In genomic region chr9:91781906-91782305, GRCh38 we compare ENCODE assay signal across 19 cellular contexts.
DNase-seq lines count a peak whose midpoint lies in the region; ATAC-seq and TF ChIP-seq lines count a peak whose summit lies in the region.
"Had no signal": no experiment of that assay in that cellular context is flagged by ENCODE, and none has a peak within 500 bp of the region (broad histone marks: within the 10 kb centered on the region; RNA-seq: fewer than 3 reads in every experiment).

No MANE protein-coding gene starts in this region.

- no peak for ATAC-seq in T-helper 17 cell
- ATAC-seq in GM19351 (IDR thresholded peaks at IDR 0.05; ENCODE audit: unreplicated experiment) = no peak
- ATAC-seq: CD8-positive, alpha-beta T cell; HepG2 had no signal

- DNase-seq in T-helper 17 cell (no peak), esophagus muscularis mucosa (ENCODE audit: extremely low spot score) (no peak), mesothelial cell of epicardium (ENCODE audit: low spot score in 2 of 2, unreplicated experiment in 2 of 2) (peak in 1 of 2 experiments; percentile 29)
- DNase-seq in stimulated activated CD4-positive, alpha-beta T cell treated with anti-CD3 and anti-CD28 coated beads, Interleukin-4, amount 100 ng/mL, for 24 hours = no peak
- DNase-seq in stimulated activated CD8-positive, alpha-beta memory T cell treated with anti-CD3 and anti-CD28 coated beads, Interleukin-4, amount 100 ng/mL, for 48 hours = no peak
- DNase-seq: Calu3; CD8-positive, alpha-beta T cell; KBM-7; MV-4-11; NCI-H1417; NCI-H187; NCI-H2227 treated with DMSO at 0.1 percent for 48 hours; NCI-H510A treated with DMSO at 0.1 percent for 48 hours; NCI-H774; Right ventricle myocardium superior had no signal

- no peak overlapping the region for H3K4me3 Mint-ChIP-seq in T-helper 17 cell
- H3K4me3 Mint-ChIP-seq in mesothelial cell of epicardium = no peak overlapping the region
- H3K4me3 Mint-ChIP-seq: CD8-positive, alpha-beta T cell had no signal

- H3K4me3 ChIP-seq in esophagus muscularis mucosa (no peak overlapping the region), rectal smooth muscle tissue (ENCODE audit: low read length) (no peak overlapping the region)
- H3K4me3 ChIP-seq: BLaER1 treated with 17β-estradiol and CSF1 and Interleukin-3, amounts not matched to agents 10 nM and 100 nM had no signal

- no peaks in the 10 kb centered on the region for H3K9me3 ChIP-seq in T-helper 17 cell (ENCODE audit: control insufficient read depth, low read length, poor library complexity, severe bottlenecking)
- H3K9me3 ChIP-seq in esophagus muscularis mucosa = no peaks in the 10 kb centered on the region

- H3K27me3 Mint-ChIP-seq in T-helper 17 cell (peaks cover 40% of the 10 kb centered on the region), mesothelial cell of epicardium (ENCODE audit: low read depth) (no peaks in the 10 kb centered on the region)

- H3K27ac ChIP-seq in esophagus muscularis mucosa (replicated peaks in 1 of 4) (peak overlapping the region; percentile 69 to 78 (median 72)), rectal smooth muscle tissue (ENCODE audit: low read depth, low read length) (peak overlapping the region; percentile 42)
- H3K27ac ChIP-seq: BLaER1 treated with 17β-estradiol and CSF1 and Interleukin-3, amounts not matched to agents 10 nM and 100 nM had no signal

- intact Hi-C loops in esophagus muscularis mucosa (cut with DNase I) = no loop called here

- peaks cover 7% of the 10 kb centered on the region for H3K36me3 Mint-ChIP-seq in T-helper 17 cell (ENCODE audit: low read depth)
- peaks cover 12% of the 10 kb centered on the region for H3K36me3 Mint-ChIP-seq in mesothelial cell of epicardium
- H3K36me3 Mint-ChIP-seq: CD8-positive, alpha-beta T cell had no signal

- H3K4me1 ChIP-seq in esophagus muscularis mucosa (peaks cover 0 to 79% (median 77%) of the 10 kb centered on the region in 4 donors), rectal smooth muscle tissue (ENCODE audit: control insufficient read depth, insufficient read depth, low read length) (peaks cover 18% of the 10 kb centered on the region)

- no peak overlapping the region for H3K9ac ChIP-seq in rectal smooth muscle tissue (ENCODE audit: low read length)
- H3K9ac ChIP-seq: BLaER1 treated with 17β-estradiol and CSF1 and Interleukin-3, amounts not matched to agents 10 nM and 100 nM had no signal

- no peak for TF ChIP-seq EP300 in esophagus muscularis mucosa (IDR thresholded peaks at IDR 0.05)

- peaks cover 3% of the 10 kb centered on the region for H3K9me3 Mint-ChIP-seq in mesothelial cell of epicardium
- H3K9me3 Mint-ChIP-seq: CD8-positive, alpha-beta T cell had no signal

- H3K4me1 Mint-ChIP-seq in T-helper 17 cell (peaks cover 8% of the 10 kb centered on the region), mesothelial cell of epicardium (peaks cover 16% of the 10 kb centered on the region)

- H3K36me3 ChIP-seq in esophagus muscularis mucosa (no peaks in the 10 kb centered on the region), rectal smooth muscle tissue (ENCODE audit: control insufficient read depth, insufficient read depth, low read length) (no peaks in the 10 kb centered on the region)
- H3K36me3 ChIP-seq: BLaER1 treated with 17β-estradiol and CSF1 and Interleukin-3, amounts not matched to agents 10 nM and 100 nM had no signal

- H3K27me3 ChIP-seq in esophagus muscularis mucosa (no peaks in the 10 kb centered on the region), rectal smooth muscle tissue (ENCODE audit: control insufficient read depth, insufficient read depth, low read length) (no peaks in the 10 kb centered on the region)
- H3K27me3 ChIP-seq: BLaER1 treated with 17β-estradiol and CSF1 and Interleukin-3, amounts not matched to agents 10 nM and 100 nM had no signal

- 81% methylated on average over 3 of the region's 3 CpGs for WGBS in esophagus muscularis mucosa

- peak overlapping the region; percentile 30 for H3K27ac Mint-ChIP-seq in T-helper 17 cell
- H3K27ac Mint-ChIP-seq in mesothelial cell of epicardium = peak overlapping the region; percentile 53
- H3K27ac Mint-ChIP-seq: CD8-positive, alpha-beta T cell had no signal

- TF ChIP-seq CTCF in esophagus muscularis mucosa (IDR thresholded peaks at IDR 0.05) = no peak
- TF ChIP-seq CTCF in mesothelial cell of epicardium (IDR thresholded peaks at IDR 0.05; ENCODE audit: unreplicated experiment) = no peak

- no peak for TF ChIP-seq POLR2A in esophagus muscularis mucosa (IDR thresholded peaks at IDR 0.05; ENCODE audit: low read depth)
